In genomic region chr16:87332150-87332549, GRCh38 we compare ENCODE assay signal across 21 cellular contexts. TPM values are rescaled to one million over a fixed set of nuclear protein-coding genes. Genes with fewer than 3 reads are reported as not detected.
A peak's percentile ranks its signal among the peaks of the same experiment; 100 is the strongest.
DNase-seq lines count a peak whose midpoint lies in the region; ATAC-seq and TF ChIP-seq lines count a peak whose summit lies in the region.
"Had no signal": no experiment of that assay in that cellular context is flagged by ENCODE, and none has a peak within 500 bp of the region (broad histone marks: within the 10 kb centered on the region; RNA-seq: fewer than 3 reads in every experiment).

No MANE protein-coding gene starts in this region.

- no peak for ATAC-seq in SK-N-SH treated with all-trans-retinoic acid at 6 μM for 48 hours
- no peak for ATAC-seq in GM19035 (IDR thresholded peaks at IDR 0.05; ENCODE audit: unreplicated experiment)
- ATAC-seq: K562 had no signal

- H3K27me3 ChIP-seq in SK-N-SH (ENCODE audit: insufficient read depth) (no peaks in the 10 kb centered on the region), osteoblast (ENCODE audit: insufficient read depth, low read length) (no peaks in the 10 kb centered on the region), A673 (replicated peaks; ENCODE audit: insufficient read depth, low read depth, low read length, poor library complexity) (no peaks in the 10 kb centered on the region)
- H3K27me3 ChIP-seq: BLaER1, colonic mucosa, uterus had no signal

- H2AFZ ChIP-seq in SK-N-SH (ENCODE audit: low read depth): no peak overlapping the region
- no peak overlapping the region for H2AFZ ChIP-seq in osteoblast (ENCODE audit: low read length)

- no TSS peak for BruUV-seq in A673 (replicated peaks; lab: Mats Ljungman, UMichigan)

- CTCF ChIA-PET in SK-N-SH (lab: Yijun Ruan, JAX): interaction anchor here (1.2 to 1.8 kb wide), 7 partner anchors 11 to 539 kb away, joined by 3 to 5 read pairs (median 3); partner anchors contain the start of gene C16orf95
- CTCF ChIA-PET in A673 (lab: Charles Lee): no interaction called here

- no peak overlapping the region for H3K9ac ChIP-seq in SK-N-SH
- H3K9ac ChIP-seq: BLaER1 had no signal

- H3K36me3 ChIP-seq in SK-N-SH (replicated peaks in 1 of 2; ENCODE audit: control insufficient read depth in 1 of 2, insufficient read depth in 2 of 2, low read length in 1 of 2) (peaks cover 0 to 46% of the 10 kb centered on the region in 2 experiments), osteoblast (ENCODE audit: insufficient read depth, low read length) (peaks cover 52% of the 10 kb centered on the region), A673 (ENCODE audit: insufficient read depth, low read length, poor library complexity, severe bottlenecking) (peaks cover 21% of the 10 kb centered on the region)
- H3K36me3 ChIP-seq: uterus had no signal

- 0 out of 2 replicates have a peak, but pooled peaks cover 6% of the 10 kb centered on the region for H4K20me1 ChIP-seq in SK-N-SH (ENCODE audit: insufficient read depth)
- H4K20me1 ChIP-seq in osteoblast (ENCODE audit: insufficient read depth, low read length): peaks cover 15% of the 10 kb centered on the region

- no peak for TF ChIP-seq EP300 in SK-N-SH (IDR thresholded peaks at IDR 0.05; ENCODE audit: borderline replicate concordance in 1 of 2, low read depth in 1 of 2, low read length in 1 of 2)

- H3K4me3 ChIP-seq in SK-N-SH (ENCODE audit: low read depth in 2 of 2, low read length in 1 of 2) (no peak overlapping the region), LNCaP clone FGC (ENCODE audit: low read depth, low read length) (no peak overlapping the region), choroid plexus epithelial cell (ENCODE audit: low read depth, low read length) (no peak overlapping the region), osteoblast (ENCODE audit: insufficient read depth, low read length) (no peak overlapping the region), A673 (ENCODE audit: low read depth, low read length, poor library complexity, severe bottlenecking) (no peak overlapping the region)
- H3K4me3 ChIP-seq: BLaER1, colonic mucosa, K562, uterus had no signal

- H3K4me2 ChIP-seq in SK-N-SH: no peak overlapping the region
- no peak overlapping the region for H3K4me2 ChIP-seq in osteoblast (ENCODE audit: insufficient read depth, low read length)
- H3K4me2 ChIP-seq: BLaER1 had no signal

- TF ChIP-seq CTCF in SK-N-SH (IDR thresholded peaks at IDR 0.05) (no peak), LNCaP clone FGC (IDR thresholded peaks at IDR 0.05; ENCODE audit: control insufficient read depth, extremely low read depth, insufficient read depth) (no peak), choroid plexus epithelial cell (conservative IDR thresholded peaks at IDR 0.05; ENCODE audit: low read depth, low read length) (no peak), osteoblast (IDR thresholded peaks at IDR 0.05; ENCODE audit: extremely low read depth, low read depth, low read length) (no peak), A673 (conservative IDR thresholded peaks at IDR 0.05; ENCODE audit: low read depth, low read length) (no peak)

- WGBS in SK-N-SH (ENCODE audit: low lambda C conversion rate): 89% methylated on average over 7 of the region's 10 CpGs

- POLR2A ChIA-PET in SK-N-SH (lab: Yijun Ruan, JAX): interaction anchor here (2.1 kb wide), 1 partner anchor 52 kb away, joined by 6 read pairs; the partner anchor contains the start of gene FBXO31
- POLR2A ChIA-PET in A673 (lab: Charles Lee; ENCODE audit: low non-redundant PET): no interaction called here

- DNase-seq in SK-N-SH (no peak), LNCaP clone FGC (ENCODE audit: low read depth) (peak; percentile 31), choroid plexus epithelial cell (ENCODE audit: low read depth) (peak; percentile 45), osteoblast (ENCODE audit: insufficient read length, low spot score, missing footprints) (peak; percentile 89), A673 (ENCODE audit: low spot score) (no peak)
- DNase-seq in activated CD4-positive, alpha-beta T cell treated with anti-CD3 and anti-CD28 coated beads, Interleukin-2, amount 50 U/mL, for 48 hours: no peak
- DNase-seq: activated naive CD4-positive, alpha-beta T cell treated with anti-CD3 and anti-CD28 coated beads, Interleukin-2, amount 10 ng/mL, durations not matched to agents 7 days and 5 days; activated T-cell treated with anti-CD3 and anti-CD28 coated beads, Interleukin-2, amount 50 U/mL, for 24 hours; colonic mucosa; DMS153; HCEC 1CT; midbrain; NCI-H1048; NCI-H2029 treated with DMSO at 0.1 percent for 48 hours; NCI-H510A; SIG-M5; uterus had no signal

- H3K79me2 ChIP-seq in SK-N-SH (ENCODE audit: insufficient read depth) (no peaks in the 10 kb centered on the region), osteoblast (ENCODE audit: insufficient read depth, low read length) (peaks cover 4% of the 10 kb centered on the region)

- TF ChIP-seq RAD21 in SK-N-SH (IDR thresholded peaks at IDR 0.05; ENCODE audit: low read length): no peak

- no peaks in the 10 kb centered on the region for H3F3A ChIP-seq in SK-N-SH (replicated peaks; ENCODE audit: insufficient read depth)

- H3K4me1 ChIP-seq in SK-N-SH (ENCODE audit: control insufficient read depth in 1 of 2, insufficient read depth in 2 of 2, low read depth in 1 of 2, low read length in 1 of 2) (peaks cover 0 to 4% of the 10 kb centered on the region in 2 experiments; a peak in 2 of 4 replicates), osteoblast (ENCODE audit: insufficient read depth, low read length) (no peaks in the 10 kb centered on the region), A673 (ENCODE audit: insufficient read depth, low read length, poor library complexity, severe bottlenecking) (no peaks in the 10 kb centered on the region)
- H3K4me1 ChIP-seq: colonic mucosa, uterus had no signal

- H3K9me3 ChIP-seq in SK-N-SH (no peaks in the 10 kb centered on the region), osteoblast (ENCODE audit: low read depth, low read length) (no peaks in the 10 kb centered on the region), A673 (ENCODE audit: low read depth, low read length, poor library complexity, severe bottlenecking) (no peaks in the 10 kb centered on the region)
- H3K9me3 ChIP-seq: BLaER1, colonic mucosa, uterus had no signal

- H3K27ac ChIP-seq in SK-N-SH (ENCODE audit: low read depth in 2 of 2, low read length in 1 of 2) (no peak overlapping the region), osteoblast (ENCODE audit: low read depth, low read length) (no peak overlapping the region), A673 (ENCODE audit: low read depth, low read length, poor library complexity, severe bottlenecking) (no peak overlapping the region)
- H3K27ac ChIP-seq: BLaER1, colonic mucosa, uterus had no signal

- no peaks in the 10 kb centered on the region for H3K9me2 ChIP-seq in SK-N-SH

- intact Hi-C loops in A673 (cut with micrococcal nuclease; ENCODE audit: unreplicated experiment): no loop called here

TF ChIP-seq in SK-N-SH, 30 proteins besides CTCF, POLR2A, EP300 and RAD21:
- 0 out of 2 replicates have a peak, but pooled peaks have one; percentile 17 for TF ChIP-seq NFIC (IDR thresholded peaks at IDR 0.05; ENCODE audit: borderline replicate concordance)
- TF ChIP-seq FOSL2 (IDR thresholded peaks at IDR 0.05; ENCODE audit: borderline replicate concordance, low read depth): no peak

TF ChIP-seq in SK-N-SH treated with all-trans-retinoic acid at 6 μM for 48 hours, 23 proteins besides CTCF, POLR2A, EP300 and RAD21:
- TF ChIP-seq ARNTL (CRISPR knock-in tag; IDR thresholded peaks at IDR 0.05; ENCODE audit: borderline replicate concordance, low read depth) (no peak), PPARA (CRISPR knock-in tag; IDR thresholded peaks at IDR 0.05; ENCODE audit: borderline replicate concordance) (no peak), ZFP3 (CRISPR knock-in tag; IDR thresholded peaks at IDR 0.05) (no peak)

RNA-seq across cellular contexts. Expression of gene C16orf95, which starts 15.0 kb away (rescaled TPM):
- 3.6 and 5.0 TPM in 2 replicates for polyA plus RNA-seq in SK-N-SH (2012; rRNA removed)
- 3.2 and 4.6 TPM in 2 replicates for polyA plus RNA-seq in SK-N-SH (2012; cell fraction: cytosol; rRNA removed)
- 5.0 and 5.9 TPM in 2 replicates for polyA plus RNA-seq in SK-N-SH (2012; cell fraction: nucleus; rRNA removed)
- total RNA-seq in osteoblast (4.0 and 4.4 TPM in 2 replicates), A673 (2021) (5.1 and 8.9 TPM in 2 replicates)

RNA-seq across cellular contexts. Expression of gene FBXO31, which starts 51.4 kb away (rescaled TPM):
- polyA plus RNA-seq in SK-N-SH (2012; rRNA removed): 14.2 and 15.3 TPM in 2 replicates
- 4.5 and 8.4 TPM in 2 replicates for polyA plus RNA-seq in SK-N-SH (2012; cell fraction: cytosol; rRNA removed)
- polyA plus RNA-seq in SK-N-SH (2012; cell fraction: nucleus; rRNA removed): 45.0 and 46.1 TPM in 2 replicates
- total RNA-seq in osteoblast (31.2 and 33.3 TPM in 2 replicates), A673 (2021) (32.2 and 34.3 TPM in 2 replicates)

RNA-seq across cellular contexts. Expression of gene MAP1LC3B, which starts 60.0 kb away (rescaled TPM):
- 33.7 and 36.9 TPM in 2 replicates for polyA plus RNA-seq in SK-N-SH (2012; rRNA removed)
- 59.8 and 68.6 TPM in 2 replicates for polyA plus RNA-seq in SK-N-SH (2012; cell fraction: cytosol; rRNA removed)
- polyA plus RNA-seq in SK-N-SH (2012; cell fraction: nucleus; rRNA removed): 15.8 and 26.7 TPM in 2 replicates
- total RNA-seq in osteoblast: 44.5 and 62.5 TPM in 2 replicates
- total RNA-seq in A673 (2021): 68.6 and 74.7 TPM in 2 replicates

Comparison
In these comparisons a context has a peak if more than half of its experiments do, and no peak if none do; other contexts are left out.
1. DNase-seq: peak in LNCaP clone FGC (single experiment), choroid plexus epithelial cell (single experiment) and osteoblast (single experiment); none in SK-N-SH (single experiment), activated CD4-positive, alpha-beta T cell treated with anti-CD3 and anti-CD28 coated beads, Interleukin-2, amount 50 U/mL, for 48 hours (0 of 2) and A673 (single experiment).